ENCODE assay signal across 8 cellular contexts in genomic region chr12:49537709-49538601, GRCh38. TPM values are rescaled to one million over a fixed set of nuclear protein-coding genes. Genes with fewer than 3 reads are reported as not detected.
A peak's percentile ranks its signal among the peaks of the same experiment; 100 is the strongest.
DNase-seq lines count a peak whose midpoint lies in the region; TF ChIP-seq lines count a peak whose summit lies in the region.

No MANE protein-coding gene starts in this region.

- TF ChIP-seq CTCF in fibroblast of the aortic adventitia (IDR thresholded peaks at IDR 0.05; ENCODE audit: insufficient read depth, low read length) (no peak), ovary (IDR thresholded peaks at IDR 0.05) (no peak), endothelial cell (IDR thresholded peaks at IDR 0.05; ENCODE audit: unreplicated experiment) (no peak)

- no peak for TF ChIP-seq EP300 in ovary (IDR thresholded peaks at IDR 0.05)

- DNase-seq in COR-L47 (lab: John Stamatoyannopoulos, UW) (peak; percentile 44), KBM-7 (peak; percentile 48), fibroblast of the aortic adventitia (ENCODE audit: low read depth) (no peak), ovary (no peak), NAMALWA (ENCODE audit: low spot score) (no peak), endothelial cell (ENCODE audit: low spot score) (no peak), NCI-H2029 treated with DMSO at 0.1 percent for 48 hours (lab: John Stamatoyannopoulos, UW) (no peak)
- DNase-seq in activated CD8-positive, alpha-beta memory T cell treated with anti-CD3 and anti-CD28 coated beads for 4 hours (ENCODE audit: low read depth in 2 of 2): peak; percentile 17 to 21

- no peak overlapping the region for H3K27ac Mint-ChIP-seq in endothelial cell (ENCODE audit: unreplicated experiment)

- H3K36me3 ChIP-seq in ovary: no peaks in the 10 kb centered on the region

- H3K27me3 ChIP-seq in ovary: no peaks in the 10 kb centered on the region

- no peaks in the 10 kb centered on the region for H3K4me1 ChIP-seq in ovary (ENCODE audit: insufficient read depth)

- no peaks in the 10 kb centered on the region for H3K9me3 ChIP-seq in ovary

- in situ Hi-C loops in KBM-7 (cut with MboI; ENCODE audit: low pct_unique_long_range_greater_than_20kb, low sequenced_read_pairs): no loop called here

- H3K4me3 Mint-ChIP-seq in endothelial cell (ENCODE audit: unreplicated experiment): no peak overlapping the region

- H3K9me3 Mint-ChIP-seq in endothelial cell (ENCODE audit: unreplicated experiment): no peaks in the 10 kb centered on the region

- 1% methylated on average over 33 to 73 of the region's 73 CpGs for WGBS in ovary, 3 donors

- peaks cover 14% of the 10 kb centered on the region for H3K4me1 Mint-ChIP-seq in endothelial cell (ENCODE audit: unreplicated experiment)

- H3K36me3 Mint-ChIP-seq in endothelial cell (ENCODE audit: low read depth, unreplicated experiment): no peaks in the 10 kb centered on the region

- H3K4me3 ChIP-seq in fibroblast of the aortic adventitia (ENCODE audit: low read depth, low read length): peak overlapping the region; percentile 51
- peak overlapping the region; percentile 45 for H3K4me3 ChIP-seq in ovary

- TF ChIP-seq POLR2A in ovary (IDR thresholded peaks at IDR 0.05): no peak

- intact Hi-C loops in ovary (cut with DNase I): no loop called here

- H3K27ac ChIP-seq in ovary: no peak overlapping the region

- H3K27me3 Mint-ChIP-seq in endothelial cell (ENCODE audit: unreplicated experiment): peaks cover 36% of the 10 kb centered on the region

RNA-seq across cellular contexts. Expression of gene KCNH3, which starts 0.9 kb away (rescaled TPM):
- total RNA-seq in fibroblast of the aortic adventitia (ENCODE audit: low replicate concordance): 0.08 and 0.18 TPM in 2 replicates
- 1 to 10 TPM in 2 of 7 donors, under 1 TPM in 4, not detected in 1; 0.13 to 5.9 (median 0.77) TPM for total RNA-seq in ovary
- polyA plus RNA-seq in ovary: under 1 TPM in 1 of 2 donors, not detected in 1; 0.27 TPM
- 0.15 TPM for total RNA-seq in endothelial cell (ENCODE audit: unreplicated experiment)

RNA-seq across cellular contexts. Expression of gene MCRS1, which starts 30.0 kb away (rescaled TPM):
- total RNA-seq in fibroblast of the aortic adventitia (ENCODE audit: low replicate concordance): 45.5 and 48.7 TPM in 2 replicates
- 10 to 100 TPM; 38.5 to 56.2 (median 39.5) TPM for total RNA-seq in ovary
- 10 to 100 TPM; 14.7 to 40.3 TPM for polyA plus RNA-seq in ovary
- 60.8 TPM for total RNA-seq in endothelial cell (ENCODE audit: unreplicated experiment)

Comparison
In these comparisons a context has a peak if more than half of its experiments do, and no peak if none do; other contexts are left out.
1. DNase-seq: peak in COR-L47 (single experiment), KBM-7 (single experiment) and activated CD8-positive, alpha-beta memory T cell treated with anti-CD3 and anti-CD28 coated beads for 4 hours (2 of 2); none in fibroblast of the aortic adventitia (single experiment), ovary (0 of 5), NAMALWA (single experiment), endothelial cell (single experiment) and NCI-H2029 treated with DMSO at 0.1 percent for 48 hours (single experiment).